In the genomic region with DNA sequence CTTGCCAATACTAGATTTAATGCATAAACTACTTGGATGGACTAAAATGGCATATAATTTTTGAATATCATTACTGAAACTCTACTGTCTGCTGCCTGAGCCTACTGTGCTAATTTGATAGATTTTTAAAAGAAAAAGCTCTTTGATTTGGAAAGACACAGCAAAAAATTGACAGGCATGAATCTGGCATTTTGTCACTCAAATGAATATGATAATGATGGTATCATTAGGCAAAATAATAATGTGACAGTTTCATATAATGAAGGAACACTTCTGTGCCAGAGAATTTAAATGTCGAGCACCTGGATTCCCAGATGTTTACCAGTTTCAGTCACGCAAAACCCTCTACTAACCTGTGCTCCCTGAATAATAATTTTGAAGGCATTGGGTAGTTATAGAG, we compare ENCODE assay signal across 34 cellular contexts. TPM values are rescaled to one million over a fixed set of nuclear protein-coding genes. Genes with fewer than 3 reads are reported as not detected.
"Had no signal": no experiment of that assay in that cellular context is flagged by ENCODE, and none has a peak within 500 bp of the region (broad histone marks: within the 10 kb centered on the region; RNA-seq: fewer than 3 reads in every experiment).

No MANE protein-coding gene starts in this region.

- H3K9me3 ChIP-seq: ascending aorta, breast epithelium, esophagus squamous epithelium, gastroesophageal sphincter had no signal

- H3K27me3 ChIP-seq: ascending aorta, breast epithelium, cardiac muscle cell, esophagus squamous epithelium, gastroesophageal sphincter had no signal

- H3K4me3 ChIP-seq: ascending aorta, breast epithelium, cardiac muscle cell, coronary artery, esophagus squamous epithelium, gastroesophageal sphincter had no signal

- H3K36me3 ChIP-seq: ascending aorta, breast epithelium, cardiac muscle cell, esophagus squamous epithelium, gastroesophageal sphincter had no signal

- DNase-seq: activated CD4-positive, alpha-beta memory T cell treated with anti-CD3 and anti-CD28 coated beads, Interleukin-2, amount 10 ng/mL, durations not matched to agents 7 days and 5 days; activated CD4-positive, alpha-beta T cell treated with anti-CD3 and anti-CD28 coated beads for 1 hour; activated CD4-positive, alpha-beta T cell treated with anti-CD3 and anti-CD28 coated beads for 4 hours; activated CD4-positive, alpha-beta T cell treated with anti-CD3 and anti-CD28 coated beads, Interleukin-2, amount 10 ng/mL, durations not matched to agents 7 days and 5 days; activated CD4-positive, alpha-beta T cell treated with anti-CD3 and anti-CD28 coated beads, Interleukin-2, amount 50 U/mL, for 4 hours; activated CD8-positive, alpha-beta memory T cell treated with anti-CD3 and anti-CD28 coated beads, Interleukin-2, amount 50 U/mL, for 48 hours; activated gamma-delta T cell; activated naive CD4-positive, alpha-beta T cell; activated naive CD4-positive, alpha-beta T cell treated with anti-CD3 and anti-CD28 coated beads, Interleukin-2, amount 10 ng/mL, durations not matched to agents 7 days and 5 days; activated naive CD8-positive, alpha-beta T cell treated with anti-CD3 and anti-CD28 coated beads, Interleukin-2, amount 10 ng/mL, durations not matched to agents 7 days and 5 days; activated T-cell treated with anti-CD3 and anti-CD28 coated beads for 4 hours; activated T-cell treated with anti-CD3 and anti-CD28 coated beads, Interleukin-2, amount 50 U/mL, for 24 hours; activated T-cell treated with anti-CD3 and anti-CD28 coated beads, Interleukin-2, amount 50 U/mL, for 72 hours; central memory CD4-positive, alpha-beta T cell; cerebellar nuclear complex; dermis blood vessel endothelial cell; effector CD4-positive, alpha-beta T cell; effector memory CD8-positive, alpha-beta T cell; esophagus squamous epithelium; foreskin melanocyte; T-helper 2 cell had no signal

- H3K27ac ChIP-seq: ascending aorta, cardiac muscle cell, coronary artery, epithelial cell of prostate, esophagus squamous epithelium, gastroesophageal sphincter had no signal

- H3K4me1 ChIP-seq: ascending aorta, breast epithelium, esophagus squamous epithelium, gastroesophageal sphincter had no signal

- ATAC-seq: activated naive CD4-positive, alpha-beta T cell treated with anti-CD3 and anti-CD28 coated beads, Interleukin-2, amount 50 U/mL, for 72 hours; activated T-cell treated with anti-CD3 and anti-CD28 coated beads, Interleukin-2, amount 50 U/mL, for 72 hours; effector memory CD8-positive, alpha-beta T cell; gastroesophageal sphincter; WTC11 had no signal

RNA-seq across cellular contexts. Expression of a gene that starts 60.0 kb away (rescaled TPM):
- total RNA-seq: activated CD4-positive, alpha-beta memory T cell treated with anti-CD3 and anti-CD28 coated beads, Interleukin-2, amount 10 ng/mL, durations not matched to agents 7 days and 5 days; activated CD4-positive, alpha-beta T cell treated with anti-CD3 and anti-CD28 coated beads, Interleukin-2, amount 10 ng/mL, durations not matched to agents 7 days and 5 days; activated naive CD4-positive, alpha-beta T cell treated with anti-CD3 and anti-CD28 coated beads, Interleukin-2, amount 50 U/mL, for 72 hours; activated naive CD8-positive, alpha-beta T cell treated with anti-CD3 and anti-CD28 coated beads, Interleukin-2, amount 10 ng/mL, durations not matched to agents 7 days and 5 days; activated T-cell treated with anti-CD3 and anti-CD28 coated beads, Interleukin-2, amount 50 U/mL, for 72 hours; ascending aorta; breast epithelium; cardiac muscle cell; dermis blood vessel endothelial cell; endothelial cell of umbilical vein; esophagus squamous epithelium; fibroblast of lung; fibroblast of villous mesenchyme; gastroesophageal sphincter; glomerular endothelial cell; T-helper 1 cell treated with Interleukin-12 subunit alpha and Interleukin-12 subunit beta and Interleukin-4 antibody, amounts not matched to agents 30 ng/mL and 1 ng/mL, for 36 hours had no signal
